8 cellular contexts compared by ENCODE assay signal in genomic region chr19:38650180-38650775, GRCh38.
DNase-seq lines count a peak whose midpoint lies in the region; ATAC-seq and TF ChIP-seq lines count a peak whose summit lies in the region.

No MANE protein-coding gene starts in this region.

- peaks cover 3% of the 10 kb centered on the region; the same call in 1 of the 2 replicates for H3F3A ChIP-seq in Loucy (ENCODE audit: low read depth)

- H3K9me3 ChIP-seq in Loucy (ENCODE audit: insufficient read depth, low read depth, low read length) (no peaks in the 10 kb centered on the region), muscle layer of colon (ENCODE audit: low read length) (no peaks in the 10 kb centered on the region)

- H3K9ac ChIP-seq in Loucy (ENCODE audit: low read depth, low read length, poor library complexity, severe bottlenecking) (peak overlapping the region; percentile 93), muscle layer of colon (ENCODE audit: low read length) (peak overlapping the region; percentile 98)

- peaks cover 69% of the 10 kb centered on the region for H4K20me1 ChIP-seq in Loucy (ENCODE audit: insufficient read depth, low read length, poor library complexity, severe bottlenecking)

- H3K36me3 ChIP-seq in Loucy (ENCODE audit: insufficient read depth, low read length): no peaks in the 10 kb centered on the region
- no peaks in the 10 kb centered on the region for H3K36me3 ChIP-seq in muscle layer of colon (ENCODE audit: insufficient read depth, low read length)

- ATAC-seq in HG03442 (IDR thresholded peaks at IDR 0.05; ENCODE audit: unreplicated experiment): no peak

- H3K27me3 ChIP-seq in Loucy (ENCODE audit: insufficient read depth, low read length, poor library complexity, severe bottlenecking) (peaks cover 7% of the 10 kb centered on the region), muscle layer of colon (ENCODE audit: control insufficient read depth in 1 of 2, insufficient read depth in 2 of 2, low read length in 2 of 2) (no peaks in the 10 kb centered on the region)

- H2AFZ ChIP-seq in Loucy (ENCODE audit: low read length): no peak overlapping the region

- H3K4me2 ChIP-seq in Loucy (ENCODE audit: low read depth, low read length, poor library complexity, severe bottlenecking): peak overlapping the region; percentile 98

- H3K4me3 ChIP-seq in AG10803 (ENCODE audit: low read length): peak overlapping the region; percentile 96
- H3K4me3 ChIP-seq in Loucy (ENCODE audit: low read length, poor library complexity, severe bottlenecking): peak overlapping the region; percentile 90
- peak overlapping the region; percentile 79 to 99 for H3K4me3 ChIP-seq in cardiac fibroblast (replicated peaks in 1 of 2; ENCODE audit: low read depth in 2 of 2, low read length in 2 of 2)
- H3K4me3 ChIP-seq in muscle layer of colon (ENCODE audit: low read depth in 1 of 2, low read length in 2 of 2): peak overlapping the region; percentile 70 to 100

- H3K4me1 ChIP-seq in Loucy (ENCODE audit: insufficient read depth, low read length, poor library complexity, severe bottlenecking) (peaks cover 61% of the 10 kb centered on the region), muscle layer of colon (ENCODE audit: insufficient read depth, low read length) (peaks cover 69% of the 10 kb centered on the region)

- DNase-seq in AG10803 (ENCODE audit: low read depth): no peak
- no peak for DNase-seq in cardiac fibroblast (ENCODE audit: low read depth in 2 of 2)
- DNase-seq in stimulated activated CD4-positive, alpha-beta T cell treated with anti-CD3 and anti-CD28 coated beads, Interleukin-15, amount 100 ng/mL, for 24 hours: no peak
- no peak for DNase-seq in AG08396 (ENCODE audit: low spot score)
- no peak for DNase-seq in NCI-H1048 (lab: John Stamatoyannopoulos, UW)

- TF ChIP-seq CTCF in AG10803 (conservative IDR thresholded peaks at IDR 0.05; ENCODE audit: low read length): no peak
- TF ChIP-seq CTCF in Loucy (conservative IDR thresholded peaks at IDR 0.05; ENCODE audit: low read length): no peak
- TF ChIP-seq CTCF in cardiac fibroblast (IDR thresholded peaks at IDR 0.05; ENCODE audit: low read depth, low read length): no peak

- H3K27ac ChIP-seq in muscle layer of colon (ENCODE audit: low read depth, low read length): peak overlapping the region; percentile 94

- peaks cover 78% of the 10 kb centered on the region for H3K79me2 ChIP-seq in Loucy (ENCODE audit: insufficient read depth, low read length)

- H3K9me2 ChIP-seq in Loucy (replicated peaks; ENCODE audit: low read depth, low read length): no peaks in the 10 kb centered on the region
